In genomic region chr7:130441408-130441854, GRCh38 we compare ENCODE assay signal across 8 cellular contexts. TPM values are rescaled to one million over a fixed set of nuclear protein-coding genes. Genes with fewer than 3 reads are reported as not detected.
A peak's percentile ranks its signal among the peaks of the same experiment; 100 is the strongest.
DNase-seq lines count a peak whose midpoint lies in the region; ATAC-seq and TF ChIP-seq lines count a peak whose summit lies in the region.

No MANE protein-coding gene starts in this region.

- H3K18ac ChIP-seq in H9 (ENCODE audit: insufficient read length, low read depth, low read length): peak overlapping the region; percentile 72
- no peak overlapping the region for H3K18ac ChIP-seq in mesendoderm (ENCODE audit: low read length)

- no peak for ATAC-seq in GM18909 (IDR thresholded peaks at IDR 0.05; ENCODE audit: poor library complexity, unreplicated experiment)

- CTCF ChIA-PET in A673 (lab: Charles Lee) (no interaction called here), GM10248 (lab: Yijun Ruan, JAX) (interaction anchor here (1.8 kb wide), 1 partner anchor 17 kb away, joined by 5 read pairs; no protein-coding TSS in a partner anchor)

- no peak overlapping the region for H2BK12ac ChIP-seq in H9 (ENCODE audit: insufficient read length, low read depth, low read length)

- peak overlapping the region; percentile 89 for H2AFZ ChIP-seq in H9 (ENCODE audit: low read length)

- POLR2A ChIA-PET in A673 (lab: Charles Lee; ENCODE audit: low non-redundant PET): no interaction called here
- POLR2A ChIA-PET in GM10248 (lab: Yijun Ruan, JAX): no interaction called here

- H2AK5ac ChIP-seq in H9 (ENCODE audit: insufficient read length, low read length): no peak overlapping the region
- H2AK5ac ChIP-seq in mesendoderm (ENCODE audit: low read length): no peak overlapping the region

- H3K4ac ChIP-seq in H9 (ENCODE audit: low read depth, low read length) (no peak overlapping the region; the same call in 1 of the 2 replicates), mesendoderm (ENCODE audit: low read depth, low read length) (no peak overlapping the region)

- H3K9me3 Mint-ChIP-seq in H9: peaks cover 0 to 4% of the 10 kb centered on the region in 2 experiments; a peak in 4 of 5 replicates

- H2BK5ac ChIP-seq in H9 (ENCODE audit: insufficient read length, low read length) (no peak overlapping the region), mesendoderm (ENCODE audit: low read length) (no peak overlapping the region)

- H3K79me1 ChIP-seq in H9 (ENCODE audit: insufficient read depth, low read depth, low read length, poor library complexity, severe bottlenecking) (no peaks in the 10 kb centered on the region), mesendoderm (ENCODE audit: low read length) (no peaks in the 10 kb centered on the region)

- intact Hi-C loops in A673 (cut with micrococcal nuclease; ENCODE audit: unreplicated experiment) (no loop called here), uterus (cut with DNase I; ENCODE audit: low total_unique reads) (no loop called here)

- peaks cover 0 to 2% (median 2%) of the 10 kb centered on the region in 3 experiments; a peak in 2 of 7 replicates for H3K36me3 Mint-ChIP-seq in H9 (ENCODE audit: insufficient read depth in 1 of 3, low read depth in 3 of 3)

- H3K9ac ChIP-seq in H9 (ENCODE audit: extremely low read depth, insufficient read length, low read length) (peak overlapping the region; percentile 69), mesendoderm (ENCODE audit: low read length) (peak overlapping the region; percentile 73)

- peak overlapping the region; percentile 84; the same call in 1 of the 2 replicates for H3K14ac ChIP-seq in H9 (ENCODE audit: insufficient read depth, low read length)

- no TSS peak for BruUV-seq in A673 (replicated peaks; lab: Mats Ljungman, UMichigan)

- peak overlapping the region; percentile 65 for H3K4me3 ChIP-seq in A673 (ENCODE audit: low read depth, low read length, poor library complexity, severe bottlenecking)
- H3K4me3 ChIP-seq in mesendoderm (ENCODE audit: low read length): peak overlapping the region; percentile 30
- peak overlapping the region; percentile 62 to 68 for H3K4me3 ChIP-seq in uterus

- H3K4me1 ChIP-seq in A673 (ENCODE audit: insufficient read depth, low read length, poor library complexity, severe bottlenecking) (peaks cover 6% of the 10 kb centered on the region), H9 (ENCODE audit: insufficient read depth, low read length) (peaks cover 4% of the 10 kb centered on the region), mesendoderm (ENCODE audit: control insufficient read depth, low read depth, low read length) (peaks cover 6% of the 10 kb centered on the region), uterus (peaks cover 0 to 5% of the 10 kb centered on the region in 2 donors)

- H2BK120ac ChIP-seq in H9 (ENCODE audit: low read depth, low read length, poor library complexity, severe bottlenecking): peak overlapping the region; percentile 94
- peak overlapping the region; percentile 39 for H2BK120ac ChIP-seq in mesendoderm (ENCODE audit: low read depth, low read length)

- H2BK20ac ChIP-seq in H9 (ENCODE audit: low read depth, low read length, poor library complexity, severe bottlenecking): peak overlapping the region; percentile 83

- H4K20me1 ChIP-seq in H9 (ENCODE audit: control insufficient read depth, insufficient read depth, insufficient read length): no peaks in the 10 kb centered on the region

- H3K23me2 ChIP-seq in H9 (ENCODE audit: insufficient read length, low read depth, low read length, poor library complexity, severe bottlenecking): peaks cover 5% of the 10 kb centered on the region

- DNase-seq in A673 (ENCODE audit: low spot score) (peak; percentile 31), H9 (peak; percentile 69), NCI-H774 (lab: John Stamatoyannopoulos, UW) (peak; percentile 95), cerebellum (ENCODE audit: low spot score) (peak; percentile 88), mesendoderm (peak; percentile 86), uterus (no peak), GM10248 (ENCODE audit: extremely low spot score) (no peak)

- no peaks in the 10 kb centered on the region for H3K27me3 Mint-ChIP-seq in H9 (ENCODE audit: low read depth)

- H4K91ac ChIP-seq in H9 (ENCODE audit: insufficient read length, low read depth, low read length): no peak overlapping the region

- peaks cover 16 to 23% of the 10 kb centered on the region in 2 experiments for H3K4me1 Mint-ChIP-seq in H9

- H3K23ac ChIP-seq in H9 (ENCODE audit: insufficient read length, low read depth, low read length) (no peak overlapping the region), mesendoderm (ENCODE audit: low read length) (no peak overlapping the region)

- peak overlapping the region; percentile 92 for H3T11ph ChIP-seq in H9 (ENCODE audit: low read length)

- H3K4me2 ChIP-seq in H9 (ENCODE audit: insufficient read depth, insufficient read length, low read length) (peak overlapping the region; percentile 90), mesendoderm (ENCODE audit: low read length) (peak overlapping the region; percentile 81)

- H3K36me3 ChIP-seq in A673 (ENCODE audit: insufficient read depth, low read length, poor library complexity, severe bottlenecking): no peaks in the 10 kb centered on the region
- H3K36me3 ChIP-seq in mesendoderm (ENCODE audit: control insufficient read depth, insufficient read depth, low read length): no peaks in the 10 kb centered on the region
- no peaks in the 10 kb centered on the region for H3K36me3 ChIP-seq in uterus

- no CpG with 5 or more reads among the region's 9 CpGs for WGBS in H9 (ENCODE audit: extremely low coverage, insufficient read length, low lambda C conversion rate)
- no CpG with 5 or more reads among the region's 9 CpGs for WGBS in mesendoderm (ENCODE audit: extremely low coverage, insufficient coverage, low lambda C conversion rate)

- H4K5ac ChIP-seq in H9 (ENCODE audit: insufficient read length, low read depth, low read length) (no peak overlapping the region), mesendoderm (ENCODE audit: low read length) (no peak overlapping the region)

- peak overlapping the region; percentile 46 for H3K27ac ChIP-seq in A673 (ENCODE audit: low read depth, low read length, poor library complexity, severe bottlenecking)
- no peak overlapping the region for H3K27ac ChIP-seq in H9 (ENCODE audit: insufficient read length, low read depth, low read length)
- H3K27ac ChIP-seq in mesendoderm (ENCODE audit: low read depth, low read length): peak overlapping the region; percentile 37
- H3K27ac ChIP-seq in uterus: peak overlapping the region; percentile 85 to 87

- H3K79me2 ChIP-seq in H9 (ENCODE audit: insufficient read depth, low read length): no peaks in the 10 kb centered on the region
- no peaks in the 10 kb centered on the region for H3K79me2 ChIP-seq in mesendoderm (ENCODE audit: control insufficient read depth, insufficient read depth, low read length)

- no peak for TF ChIP-seq POLR2A in uterus (IDR thresholded peaks at IDR 0.05)

- no peak overlapping the region for H3K56ac ChIP-seq in H9 (ENCODE audit: insufficient read length, low read depth, low read length)
- H3K56ac ChIP-seq in mesendoderm (ENCODE audit: low read length): peak overlapping the region; percentile 84

- H3K27me3 ChIP-seq in A673 (replicated peaks; ENCODE audit: insufficient read depth, low read depth, low read length, poor library complexity): no peaks in the 10 kb centered on the region
- H3K27me3 ChIP-seq in H9 (ENCODE audit: insufficient read depth, low read length): no peaks in the 10 kb centered on the region
- no peaks in the 10 kb centered on the region for H3K27me3 ChIP-seq in mesendoderm (ENCODE audit: insufficient read depth, low read length, poor library complexity)
- no peaks in the 10 kb centered on the region for H3K27me3 ChIP-seq in uterus

- H2BK15ac ChIP-seq in H9 (ENCODE audit: low read depth, low read length) (no peak overlapping the region), mesendoderm (replicated peaks; ENCODE audit: low read depth) (peak overlapping the region; percentile 41)

- TF ChIP-seq CTCF in A673 (conservative IDR thresholded peaks at IDR 0.05; ENCODE audit: low read depth, low read length) (no peak), H9 (conservative IDR thresholded peaks at IDR 0.05) (no peak), uterus (IDR thresholded peaks at IDR 0.05) (no peak), GM10248 (IDR thresholded peaks at IDR 0.05; ENCODE audit: control extremely low read depth, extremely low read depth, low read depth, missing control alignments) (no peak)

- H3K4me3 Mint-ChIP-seq in H9: peak overlapping the region; percentile 92 to 94

- H4K8ac ChIP-seq in H9 (replicated peaks; ENCODE audit: insufficient read length, low read depth, low read length): no peak overlapping the region
- no peak overlapping the region for H4K8ac ChIP-seq in mesendoderm (ENCODE audit: low read depth, low read length)

- peak overlapping the region; percentile 84 to 95 (median 89); a peak in 6 of 7 replicates for H3K27ac Mint-ChIP-seq in H9

- H3K9me3 ChIP-seq in A673 (ENCODE audit: low read depth, low read length, poor library complexity, severe bottlenecking) (no peaks in the 10 kb centered on the region), H9 (ENCODE audit: control insufficient read depth, low read depth, low read length) (no peaks in the 10 kb centered on the region), uterus (no peaks in the 10 kb centered on the region)

RNA-seq across cellular contexts. Expression of gene CEP41, which starts 0.6 kb away (rescaled TPM):
- total RNA-seq in A673 (2021) (25.0 and 25.7 TPM in 2 replicates), H9 (2021) (9.2 and 9.7 TPM in 2 replicates), cerebellum (18.2 TPM), uterus (10 to 100 TPM in 2 of 4 donors, 1 to 10 TPM in 2; 1.5 to 22.3 (median 8.3) TPM)
- polyA plus RNA-seq in mesendoderm (2013, experiment 1 of 2): 11.1 TPM
- 11.3 TPM for polyA plus RNA-seq in mesendoderm (2013, experiment 2 of 2)

RNA-seq across cellular contexts. Expression of gene MEST, which starts 50.5 kb away (rescaled TPM):
- total RNA-seq in A673 (2021) (34.9 and 37.4 TPM in 2 replicates), H9 (2021) (112 and 113 TPM in 2 replicates), cerebellum (143 TPM), uterus (100 to 1,000 TPM in 1 of 4 donors, 10 to 100 TPM in 2, 1 to 10 TPM in 1; 7.7 to 462 (median 23.7) TPM)
- polyA plus RNA-seq in mesendoderm (2013, experiment 1 of 2): 123 TPM
- 117 TPM for polyA plus RNA-seq in mesendoderm (2013, experiment 2 of 2)

Comparison
In these comparisons a context has a peak if more than half of its experiments do, and no peak if none do; other contexts are left out.
1. DNase-seq: peak in A673 (single experiment), H9 (single experiment), NCI-H774 (single experiment), cerebellum (single experiment) and mesendoderm (single experiment); none in uterus (0 of 2) and GM10248 (single experiment).
2. Peak in every context shown above with its lines, with median percentiles within 50 percentile points of each other: H3K4me3 ChIP-seq.